8 cellular contexts compared by ENCODE assay signal in the genomic region with DNA sequence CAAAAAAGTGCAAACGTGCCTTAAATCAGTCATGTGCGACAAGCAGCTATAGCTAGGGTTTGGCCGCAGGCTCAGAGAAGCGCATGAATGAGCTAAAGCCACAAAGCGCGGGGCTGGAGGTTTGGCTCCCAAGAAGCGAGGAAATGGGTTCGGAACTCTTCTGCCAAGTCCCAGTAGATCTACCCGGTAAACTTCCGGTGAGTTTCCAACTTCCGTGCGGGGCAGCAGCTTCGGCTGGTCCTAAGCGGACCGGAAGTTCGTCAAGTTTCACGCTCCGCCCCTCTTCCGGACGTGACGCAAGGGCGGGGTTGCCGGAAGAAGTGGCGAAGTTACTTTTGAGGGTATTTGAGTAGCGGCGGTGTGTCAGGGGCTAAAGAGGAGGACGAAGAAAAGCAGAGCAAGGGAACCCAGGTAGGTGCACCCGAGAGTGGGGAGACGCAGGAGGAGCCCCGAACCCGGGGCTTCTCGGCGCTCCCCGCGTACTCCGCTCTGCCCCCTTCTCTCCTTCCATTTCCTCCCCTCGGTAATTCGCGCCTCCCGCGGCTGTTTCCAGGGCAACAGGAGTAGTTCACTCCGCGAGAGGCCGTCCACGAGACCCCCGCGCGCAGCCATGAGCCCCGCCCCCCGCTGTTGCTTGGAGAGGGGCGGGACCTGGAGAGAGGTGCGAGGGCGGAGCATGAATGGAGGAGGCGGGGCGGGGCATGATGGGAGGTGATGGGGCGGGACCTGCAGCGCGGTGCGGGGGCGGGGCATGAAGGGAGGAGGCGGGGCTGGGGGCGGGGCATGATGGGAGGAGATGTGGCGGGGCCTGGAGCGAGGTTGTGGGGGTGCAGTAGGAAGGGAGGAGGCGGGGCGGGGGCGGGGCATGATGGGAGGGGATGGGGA. TPM values are rescaled to one million over a fixed set of nuclear protein-coding genes. Genes with fewer than 3 reads are reported as not detected.
A peak's percentile ranks its signal among the peaks of the same experiment; 100 is the strongest.
DNase-seq lines count a peak whose midpoint lies in the region; ATAC-seq and TF ChIP-seq lines count a peak whose summit lies in the region.

A gene (plus strand): TSS at position 292 of the 885 bp plus-strand sequence. CDS start 1,149 bp downstream, outside the sequence.

- DNase-seq in GM03348 (ENCODE audit: low spot score): peak; percentile 94
- DNase-seq in HFFc6: peak; percentile 96
- DNase-seq in NCI-H1092 (lab: John Stamatoyannopoulos, UW): peak; percentile 91
- DNase-seq in glomerular endothelial cell (ENCODE audit: extremely low read depth, low read depth, low spot score): peak; percentile 93
- DNase-seq in occipital lobe (lab: John Stamatoyannopoulos, UW): peak; percentile 94

- no peaks in the 10 kb centered on the region; the same call in 1 of the 2 replicates for H3K4me1 Mint-ChIP-seq in HFFc6 (ENCODE audit: low read depth)
- peaks cover 19% of the 10 kb centered on the region for H3K4me1 Mint-ChIP-seq in activated naive CD4-positive, alpha-beta T cell treated with anti-CD3 and anti-CD28 coated beads, Interleukin-2, amount 50 U/mL, for 24 hours

- no peaks in the 10 kb centered on the region for H3K9me3 Mint-ChIP-seq in HFFc6
- H3K9me3 Mint-ChIP-seq in activated naive CD4-positive, alpha-beta T cell treated with anti-CD3 and anti-CD28 coated beads, Interleukin-2, amount 50 U/mL, for 24 hours: no peaks in the 10 kb centered on the region

- peak; percentile 95 for ATAC-seq in SK-N-SH treated with all-trans-retinoic acid at 6 μM for 48 hours

- H3K27ac ChIP-seq in temporal lobe (ENCODE audit: low read depth, low read length): peak within 1 kb of the TSS; percentile 89

- H3K27ac Mint-ChIP-seq in HFFc6: peak within 1 kb of the TSS; percentile 100
- peak within 1 kb of the TSS; percentile 97 for H3K27ac Mint-ChIP-seq in activated naive CD4-positive, alpha-beta T cell treated with anti-CD3 and anti-CD28 coated beads, Interleukin-2, amount 50 U/mL, for 24 hours

- H3K4me3 Mint-ChIP-seq in HFFc6: peak within 1 kb of the TSS; percentile 99
- peak within 1 kb of the TSS; percentile 97 for H3K4me3 Mint-ChIP-seq in activated naive CD4-positive, alpha-beta T cell treated with anti-CD3 and anti-CD28 coated beads, Interleukin-2, amount 50 U/mL, for 24 hours

- peaks cover 3% of the 10 kb centered on the region for H3K27me3 Mint-ChIP-seq in HFFc6 (ENCODE audit: insufficient read depth)
- no peaks in the 10 kb centered on the region for H3K27me3 Mint-ChIP-seq in activated naive CD4-positive, alpha-beta T cell treated with anti-CD3 and anti-CD28 coated beads, Interleukin-2, amount 50 U/mL, for 24 hours

- H3K36me3 Mint-ChIP-seq in HFFc6 (ENCODE audit: low read depth): peaks cover 20% of the 10 kb centered on the region
- H3K36me3 Mint-ChIP-seq in activated naive CD4-positive, alpha-beta T cell treated with anti-CD3 and anti-CD28 coated beads, Interleukin-2, amount 50 U/mL, for 24 hours: peaks cover 12% of the 10 kb centered on the region

- TF ChIP-seq CTCF in HFFc6 (IDR thresholded peaks at IDR 0.05): no peak

TF ChIP-seq in SK-N-SH treated with all-trans-retinoic acid at 6 μM for 48 hours, 23 proteins besides CTCF, POLR2A, EP300 and RAD21:
- TF ChIP-seq, protein P1, sequence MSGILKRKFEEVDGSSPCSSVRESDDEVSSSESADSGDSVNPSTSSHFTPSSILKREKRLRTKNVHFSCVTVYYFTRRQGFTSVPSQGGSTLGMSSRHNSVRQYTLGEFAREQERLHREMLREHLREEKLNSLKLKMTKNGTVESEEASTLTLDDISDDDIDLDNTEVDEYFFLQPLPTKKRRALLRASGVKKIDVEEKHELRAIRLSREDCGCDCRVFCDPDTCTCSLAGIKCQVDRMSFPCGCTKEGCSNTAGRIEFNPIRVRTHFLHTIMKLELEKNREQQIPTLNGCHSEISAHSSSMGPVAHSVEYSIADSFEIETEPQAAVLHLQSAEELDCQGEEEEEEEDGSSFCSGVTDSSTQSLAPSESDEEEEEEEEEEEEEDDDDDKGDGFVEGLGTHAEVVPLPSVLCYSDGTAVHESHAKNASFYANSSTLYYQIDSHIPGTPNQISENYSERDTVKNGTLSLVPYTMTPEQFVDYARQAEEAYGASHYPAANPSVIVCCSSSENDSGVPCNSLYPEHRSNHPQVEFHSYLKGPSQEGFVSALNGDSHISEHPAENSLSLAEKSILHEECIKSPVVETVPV (CRISPR knock-in tag; IDR thresholded peaks at IDR 0.05): peak; percentile 53; the same call in 1 of the 2 replicates
- TF ChIP-seq ZFP3 (CRISPR knock-in tag; IDR thresholded peaks at IDR 0.05): 0 out of 2 replicates have a peak, but pooled peaks have one; percentile 30
- TF ChIP-seq, protein P2, sequence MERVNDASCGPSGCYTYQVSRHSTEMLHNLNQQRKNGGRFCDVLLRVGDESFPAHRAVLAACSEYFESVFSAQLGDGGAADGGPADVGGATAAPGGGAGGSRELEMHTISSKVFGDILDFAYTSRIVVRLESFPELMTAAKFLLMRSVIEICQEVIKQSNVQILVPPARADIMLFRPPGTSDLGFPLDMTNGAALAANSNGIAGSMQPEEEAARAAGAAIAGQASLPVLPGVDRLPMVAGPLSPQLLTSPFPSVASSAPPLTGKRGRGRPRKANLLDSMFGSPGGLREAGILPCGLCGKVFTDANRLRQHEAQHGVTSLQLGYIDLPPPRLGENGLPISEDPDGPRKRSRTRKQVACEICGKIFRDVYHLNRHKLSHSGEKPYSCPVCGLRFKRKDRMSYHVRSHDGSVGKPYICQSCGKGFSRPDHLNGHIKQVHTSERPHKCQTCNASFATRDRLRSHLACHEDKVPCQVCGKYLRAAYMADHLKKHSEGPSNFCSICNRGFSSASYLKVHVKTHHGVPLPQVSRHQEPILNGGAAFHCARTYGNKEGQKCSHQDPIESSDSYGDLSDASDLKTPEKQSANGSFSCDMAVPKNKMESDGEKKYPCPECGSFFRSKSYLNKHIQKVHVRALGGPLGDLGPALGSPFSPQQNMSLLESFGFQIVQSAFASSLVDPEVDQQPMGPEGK (CRISPR knock-in tag; IDR thresholded peaks at IDR 0.05; ENCODE audit: borderline replicate concordance): no peak
- TF ChIP-seq, protein P3, sequence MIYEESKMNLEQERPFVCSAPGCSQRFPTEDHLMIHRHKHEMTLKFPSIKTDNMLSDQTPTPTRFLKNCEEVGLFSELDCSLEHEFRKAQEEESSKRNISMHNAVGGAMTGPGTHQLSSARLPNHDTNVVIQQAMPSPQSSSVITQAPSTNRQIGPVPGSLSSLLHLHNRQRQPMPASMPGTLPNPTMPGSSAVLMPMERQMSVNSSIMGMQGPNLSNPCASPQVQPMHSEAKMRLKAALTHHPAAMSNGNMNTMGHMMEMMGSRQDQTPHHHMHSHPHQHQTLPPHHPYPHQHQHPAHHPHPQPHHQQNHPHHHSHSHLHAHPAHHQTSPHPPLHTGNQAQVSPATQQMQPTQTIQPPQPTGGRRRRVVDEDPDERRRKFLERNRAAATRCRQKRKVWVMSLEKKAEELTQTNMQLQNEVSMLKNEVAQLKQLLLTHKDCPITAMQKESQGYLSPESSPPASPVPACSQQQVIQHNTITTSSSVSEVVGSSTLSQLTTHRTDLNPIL (CRISPR knock-in tag; IDR thresholded peaks at IDR 0.05; ENCODE audit: low read depth): peak; percentile 24; the same call in 1 of the 2 replicates

RNA-seq across cellular contexts. Expression of the gene that starts here (rescaled TPM):
- 10 to 100 TPM; 66.6 to 76.0 (median 70.1) TPM for total RNA-seq in HFFc6 (2021; fragmentation: NEBNext Ultra II Directional; extraction: Animal tissue kit (Norgen Biotek cat#: 25700))
- total RNA-seq in glomerular endothelial cell (65.8 and 68.7 TPM in 2 replicates), occipital lobe (18.9 TPM), temporal lobe (14.0 TPM)

Comparison
In these comparisons a context has a peak if more than half of its experiments do, and no peak if none do; other contexts are left out.
1. Peak in every context shown above with its lines: DNase-seq, ATAC-seq and H3K27ac ChIP-seq.